18 cellular contexts compared by ENCODE assay signal in the genomic region with DNA sequence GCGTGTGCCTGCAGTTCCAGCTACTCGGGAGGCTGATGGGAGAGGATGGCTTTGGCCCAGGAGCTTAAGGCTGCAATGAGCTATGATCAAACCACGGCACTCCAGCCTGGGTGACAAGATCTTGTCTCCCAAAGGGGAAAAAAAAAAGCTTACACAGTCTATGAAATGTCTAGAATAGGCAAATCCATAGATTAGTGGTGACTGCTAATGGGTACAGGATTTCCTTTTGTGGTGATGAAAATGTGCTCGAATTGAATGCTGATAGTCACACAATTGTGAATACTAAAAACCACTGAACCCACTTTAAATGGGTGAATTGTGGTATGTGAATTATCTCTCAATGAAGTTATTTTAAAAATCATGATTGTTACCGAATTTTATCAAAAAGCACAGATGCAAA. TPM values are rescaled to one million over a fixed set of nuclear protein-coding genes. Genes with fewer than 3 reads are reported as not detected.
DNase-seq lines count a peak whose midpoint lies in the region; ATAC-seq and TF ChIP-seq lines count a peak whose summit lies in the region.
"Had no signal": no experiment of that assay in that cellular context is flagged by ENCODE, and none has a peak within 500 bp of the region (broad histone marks: within the 10 kb centered on the region; RNA-seq: fewer than 3 reads in every experiment).

No MANE protein-coding gene starts in this region.

- H4K20me1 ChIP-seq in BLaER1 (peaks cover 99% of the 10 kb centered on the region), DOHH2 (ENCODE audit: control insufficient read depth, insufficient read depth, low read depth, low read length) (peaks cover 66% of the 10 kb centered on the region)

- TF ChIP-seq CTCF in DOHH2 (IDR thresholded peaks at IDR 0.05; ENCODE audit: low read depth, low read length, poor library complexity, severe bottlenecking) (no peak), lower lobe of right lung (IDR thresholded peaks at IDR 0.05) (no peak), Peyer's patch (IDR thresholded peaks at IDR 0.05) (no peak)
- TF ChIP-seq CTCF in activated CD8-positive, alpha-beta T cell treated with anti-CD3 and anti-CD28 coated beads for 36 hours (IDR thresholded peaks at IDR 0.05) = no peak

- H3K9me3 ChIP-seq in BLaER1 (no peaks in the 10 kb centered on the region), DOHH2 (ENCODE audit: control insufficient read depth, insufficient read depth, low read length) (no peaks in the 10 kb centered on the region), lower lobe of right lung (no peaks in the 10 kb centered on the region), Peyer's patch (no peaks in the 10 kb centered on the region)
- H3K9me3 ChIP-seq in naive thymus-derived CD4-positive, alpha-beta T cell (ENCODE audit: control insufficient read depth in 2 of 3, low read length in 3 of 3) = no peaks in the 10 kb centered on the region
- H3K9me3 ChIP-seq: gastrocnemius medialis, upper lobe of left lung had no signal

- no peak overlapping the region for H3K9ac ChIP-seq in BLaER1

- peak overlapping the region; percentile 65 for H3K4me2 ChIP-seq in BLaER1
- H3K4me2 ChIP-seq in DOHH2 (ENCODE audit: low read length) = peak overlapping the region; percentile 100

- CTCF ChIA-PET in activated CD8-positive, alpha-beta T cell treated with anti-CD3 and anti-CD28 coated beads for 36 hours (lab: Charles Lee) = interaction anchor here (1.3 to 8.5 kb wide), 4 partner anchors 7 to 60 kb away, joined by 3 to 72 read pairs (median 7); no protein-coding TSS in a partner anchor
- CTCF ChIA-PET in naive thymus-derived CD4-positive, alpha-beta T cell (lab: Charles Lee) = interaction anchor here (1.8 kb wide), 1 partner anchor 12 kb away, joined by 5 read pairs; no protein-coding TSS in a partner anchor

- POLR2A ChIA-PET in activated CD8-positive, alpha-beta T cell treated with anti-CD3 and anti-CD28 coated beads for 36 hours (lab: Charles Lee) = interaction anchor here (0.9 to 1.3 kb wide), 2 partner anchors 12 to 17 kb away, joined by 3 to 4 read pairs; no protein-coding TSS in a partner anchor
- POLR2A ChIA-PET in naive thymus-derived CD4-positive, alpha-beta T cell (lab: Charles Lee) = interaction anchor here (0.6 to 1.8 kb wide), 2 partner anchors 13 to 235 kb away, joined by 3 to 5 read pairs; no protein-coding TSS in a partner anchor

- ATAC-seq in activated CD8-positive, alpha-beta T cell treated with anti-CD3 and anti-CD28 coated beads for 36 hours = no peak
- ATAC-seq in naive thymus-derived CD4-positive, alpha-beta T cell = no peak
- no peak for ATAC-seq in HG03442 (IDR thresholded peaks at IDR 0.05; ENCODE audit: unreplicated experiment)
- ATAC-seq in lower lobe of right lung = no peak
- ATAC-seq: gastrocnemius medialis had no signal

- H3K36me3 Mint-ChIP-seq in activated CD8-positive, alpha-beta T cell treated with anti-CD3 and anti-CD28 coated beads for 36 hours (ENCODE audit: low read depth) = peaks cover 7% of the 10 kb centered on the region
- no peaks in the 10 kb centered on the region for H3K36me3 Mint-ChIP-seq in naive thymus-derived CD4-positive, alpha-beta T cell
- H3K36me3 Mint-ChIP-seq: mesothelial cell of epicardium had no signal

- H3K4me1 Mint-ChIP-seq in activated CD8-positive, alpha-beta T cell treated with anti-CD3 and anti-CD28 coated beads for 36 hours (ENCODE audit: low read depth) = peaks cover 91% of the 10 kb centered on the region
- H3K4me1 Mint-ChIP-seq in naive thymus-derived CD4-positive, alpha-beta T cell = peaks cover 79 to 94% (median 92%) of the 10 kb centered on the region in 7 donors

- H3F3A ChIP-seq in DOHH2 (ENCODE audit: control insufficient read depth, insufficient read depth) = peaks cover 46% of the 10 kb centered on the region

- peaks cover 97% of the 10 kb centered on the region for H3K79me2 ChIP-seq in DOHH2 (ENCODE audit: control insufficient read depth, low read length)

- H3K9me3 Mint-ChIP-seq in activated CD8-positive, alpha-beta T cell treated with anti-CD3 and anti-CD28 coated beads for 36 hours = no peaks in the 10 kb centered on the region
- H3K9me3 Mint-ChIP-seq in naive thymus-derived CD4-positive, alpha-beta T cell = peaks cover 0 to 2% (median 0%) of the 10 kb centered on the region in 11 donors
- H3K9me3 Mint-ChIP-seq: dendritic cell treated with granulocyte-macrophage colony-stimulating factor and Interleukin-4, amounts not matched to agents 40 ng/mL and 50 ng/mL, for 4 days; mesothelial cell of epicardium; T-helper 1 cell treated with Interleukin-12 subunit alpha and Interleukin-12 subunit beta and Interleukin-4 antibody, amounts not matched to agents 30 μg/mL and 1 μg/mL, for 36 hours had no signal

- H3K27ac Mint-ChIP-seq in activated CD8-positive, alpha-beta T cell treated with anti-CD3 and anti-CD28 coated beads for 36 hours = peak overlapping the region; percentile 56
- peak overlapping the region in 4 of 9 donors; percentile 28 to 66 (median 44) for H3K27ac Mint-ChIP-seq in naive thymus-derived CD4-positive, alpha-beta T cell
- H3K27ac Mint-ChIP-seq: dendritic cell treated with granulocyte-macrophage colony-stimulating factor and Interleukin-4, amounts not matched to agents 40 ng/mL and 50 ng/mL, for 4 days had no signal

- no peak overlapping the region for H3K4me3 Mint-ChIP-seq in activated CD8-positive, alpha-beta T cell treated with anti-CD3 and anti-CD28 coated beads for 36 hours
- peak overlapping the region; percentile 3 to 76 (median 70) for H3K4me3 Mint-ChIP-seq in naive thymus-derived CD4-positive, alpha-beta T cell
- H3K4me3 Mint-ChIP-seq: dendritic cell treated with granulocyte-macrophage colony-stimulating factor and Interleukin-4, amounts not matched to agents 40 ng/mL and 50 ng/mL, for 4 days; mesothelial cell of epicardium; T-helper 1 cell treated with Interleukin-12 subunit alpha and Interleukin-12 subunit beta and Interleukin-4 antibody, amounts not matched to agents 30 μg/mL and 1 μg/mL, for 36 hours had no signal

- intact Hi-C loops in activated CD8-positive, alpha-beta T cell treated with anti-CD3 and anti-CD28 coated beads for 36 hours (cut with micrococcal nuclease) = no loop called here
- intact Hi-C loops in naive thymus-derived CD4-positive, alpha-beta T cell (cut with micrococcal nuclease) = no loop called here
- intact Hi-C loops in lower lobe of right lung (cut with DNase I) = no loop called here

- H3K36me3 ChIP-seq in BLaER1 (peaks cover 16% of the 10 kb centered on the region; the same call in 1 of the 2 replicates), DOHH2 (ENCODE audit: control insufficient read depth, low read length) (no peaks in the 10 kb centered on the region; the same call in 1 of the 2 replicates), lower lobe of right lung (no peaks in the 10 kb centered on the region), Peyer's patch (no peaks in the 10 kb centered on the region)
- H3K36me3 ChIP-seq in naive thymus-derived CD4-positive, alpha-beta T cell (ENCODE audit: control insufficient read depth in 2 of 3, insufficient read depth in 3 of 3, low read length in 3 of 3) = no peaks in the 10 kb centered on the region
- H3K36me3 ChIP-seq: brain microvascular endothelial cell, gastrocnemius medialis, upper lobe of left lung had no signal

- H3K4me3 ChIP-seq in BLaER1 = no peak overlapping the region
- peak overlapping the region; percentile 44 for H3K4me3 ChIP-seq in DOHH2 (ENCODE audit: low read length)
- no peak overlapping the region for H3K4me3 ChIP-seq in naive thymus-derived CD4-positive, alpha-beta T cell (ENCODE audit: low read length)
- no peak overlapping the region for H3K4me3 ChIP-seq in lower lobe of right lung
- no peak overlapping the region for H3K4me3 ChIP-seq in Peyer's patch
- H3K4me3 ChIP-seq: gastrocnemius medialis, upper lobe of left lung had no signal

- H3K27me3 Mint-ChIP-seq in activated CD8-positive, alpha-beta T cell treated with anti-CD3 and anti-CD28 coated beads for 36 hours = no peaks in the 10 kb centered on the region
- H3K27me3 Mint-ChIP-seq in naive thymus-derived CD4-positive, alpha-beta T cell = no peaks in the 10 kb centered on the region
- H3K27me3 Mint-ChIP-seq: dendritic cell treated with granulocyte-macrophage colony-stimulating factor and Interleukin-4, amounts not matched to agents 40 ng/mL and 50 ng/mL, for 4 days had no signal

- DNase-seq in activated CD8-positive, alpha-beta T cell treated with anti-CD3 and anti-CD28 coated beads for 36 hours = no peak
- DNase-seq in naive thymus-derived CD4-positive, alpha-beta T cell = no peak
- no peak for DNase-seq in ureter (ENCODE audit: low spot score)
- no peak for DNase-seq in lower lobe of right lung
- DNase-seq in Peyer's patch = no peak
- DNase-seq: activated CD4-positive, alpha-beta T cell treated with anti-CD3 and anti-CD28 coated beads for 1 hour; brain microvascular endothelial cell; Calu3; gastrocnemius medialis; NCI-H2029; Right ventricle myocardium superior; upper lobe of left lung had no signal

- H3K27ac ChIP-seq in BLaER1 = no peak overlapping the region
- peak overlapping the region; percentile 14 for H3K27ac ChIP-seq in DOHH2 (ENCODE audit: low read depth, low read length)
- H3K27ac ChIP-seq in naive thymus-derived CD4-positive, alpha-beta T cell (ENCODE audit: low read depth, low read length) = no peak overlapping the region
- no peak overlapping the region for H3K27ac ChIP-seq in lower lobe of right lung
- no peak overlapping the region for H3K27ac ChIP-seq in Peyer's patch
- H3K27ac ChIP-seq: brain microvascular endothelial cell, upper lobe of left lung had no signal

- H3K4me1 ChIP-seq in BLaER1 = peaks cover 96% of the 10 kb centered on the region
- H3K4me1 ChIP-seq in DOHH2 (ENCODE audit: control insufficient read depth, low read length) = peaks cover 97% of the 10 kb centered on the region
- H3K4me1 ChIP-seq in naive thymus-derived CD4-positive, alpha-beta T cell (ENCODE audit: control insufficient read depth in 2 of 2, insufficient read depth in 2 of 2, low read length in 2 of 2) = peaks cover 69 to 81% of the 10 kb centered on the region in 2 donors
- H3K4me1 ChIP-seq in lower lobe of right lung = peaks cover 70% of the 10 kb centered on the region
- H3K4me1 ChIP-seq in Peyer's patch = peaks cover 0 to 80% (median 41%) of the 10 kb centered on the region in 4 donors

- H3K9me2 ChIP-seq in DOHH2 (replicated peaks; ENCODE audit: control insufficient read depth, low read length) = no peaks in the 10 kb centered on the region

- no peak for TF ChIP-seq POLR2A in Peyer's patch (IDR thresholded peaks at IDR 0.05)

- H3K27me3 ChIP-seq in BLaER1 (no peaks in the 10 kb centered on the region), DOHH2 (ENCODE audit: control insufficient read depth, low read length) (no peaks in the 10 kb centered on the region), lower lobe of right lung (ENCODE audit: low read depth) (no peaks in the 10 kb centered on the region), Peyer's patch (no peaks in the 10 kb centered on the region)
- H3K27me3 ChIP-seq in naive thymus-derived CD4-positive, alpha-beta T cell (ENCODE audit: control insufficient read depth in 2 of 2, insufficient read depth in 2 of 2, low read length in 2 of 2) = no peaks in the 10 kb centered on the region
- H3K27me3 ChIP-seq: brain microvascular endothelial cell, gastrocnemius medialis, upper lobe of left lung had no signal

RNA-seq across cellular contexts. Expression of a gene that starts 14.9 kb away (rescaled TPM):
- 100 to 1,000 TPM; 155 to 163 TPM for total RNA-seq in activated CD8-positive, alpha-beta T cell treated with anti-CD3 and anti-CD28 coated beads for 36 hours
- total RNA-seq in naive thymus-derived CD4-positive, alpha-beta T cell = 100 to 1,000 TPM; 175 to 261 (median 178) TPM
- 1 to 10 TPM; 8.9 to 9.0 TPM for polyA plus RNA-seq in naive thymus-derived CD4-positive, alpha-beta T cell
- total RNA-seq in ureter (143 TPM), lower lobe of right lung (87.5 TPM), Peyer's patch (100 to 1,000 TPM; 125 to 139 (median 130) TPM)
